ENCODE assay signal across 9 cellular contexts in genomic region chr2:18559531-18559930, GRCh38. TPM values are rescaled to one million over a fixed set of nuclear protein-coding genes. Genes with fewer than 3 reads are reported as not detected.
DNase-seq lines count a peak whose midpoint lies in the region; ATAC-seq and TF ChIP-seq lines count a peak whose summit lies in the region.
"Had no signal": no experiment of that assay in that cellular context is flagged by ENCODE, and none has a peak within 500 bp of the region (broad histone marks: within the 10 kb centered on the region; RNA-seq: fewer than 3 reads in every experiment).

No MANE protein-coding gene starts in this region.

- POLR2A ChIA-PET in naive thymus-derived CD4-positive, alpha-beta T cell (lab: Charles Lee) = interaction anchor here (0.7 to 2.0 kb wide), 9 partner anchors 10 to 1792 kb away, joined by 3 to 15 read pairs (median 4); partner anchors contain the start of gene TTC32

- H3K27ac ChIP-seq in colonic mucosa = peak overlapping the region; percentile 96
- H3K27ac ChIP-seq in naive thymus-derived CD4-positive, alpha-beta T cell (ENCODE audit: low read depth, low read length) = peak overlapping the region; percentile 94

- H3K4me3 Mint-ChIP-seq in naive thymus-derived CD4-positive, alpha-beta T cell = peak overlapping the region; percentile 86 to 96 (median 90)

- peaks cover 19 to 70% (median 59%) of the 10 kb centered on the region in 7 donors for H3K4me1 Mint-ChIP-seq in naive thymus-derived CD4-positive, alpha-beta T cell

- H3K27me3 Mint-ChIP-seq in naive thymus-derived CD4-positive, alpha-beta T cell = no peaks in the 10 kb centered on the region

- H3K9me3 ChIP-seq in MG63 (peaks cover 4% of the 10 kb centered on the region; the same call in 1 of the 2 replicates), colonic mucosa (no peaks in the 10 kb centered on the region)
- H3K9me3 ChIP-seq in naive thymus-derived CD4-positive, alpha-beta T cell (ENCODE audit: control insufficient read depth in 2 of 3, low read length in 3 of 3) = peaks cover 0 to 4% (median 0%) of the 10 kb centered on the region in 3 experiments

- peaks cover 23% of the 10 kb centered on the region for H3K36me3 ChIP-seq in MG63
- no peaks in the 10 kb centered on the region for H3K36me3 ChIP-seq in colonic mucosa
- H3K36me3 ChIP-seq in naive thymus-derived CD4-positive, alpha-beta T cell (ENCODE audit: control insufficient read depth in 2 of 3, insufficient read depth in 3 of 3, low read length in 3 of 3) = peaks cover 0 to 14% (median 1%) of the 10 kb centered on the region in 3 experiments

- H3K36me3 Mint-ChIP-seq in naive thymus-derived CD4-positive, alpha-beta T cell = peaks cover 7 to 44% (median 29%) of the 10 kb centered on the region in 5 donors

- TF ChIP-seq CTCF in GM12865 (IDR thresholded peaks at IDR 0.05; ENCODE audit: insufficient read depth, low read depth, low read length, missing control alignments) (no peak), colonic mucosa (IDR thresholded peaks at IDR 0.05) (no peak)

- ATAC-seq in naive thymus-derived CD4-positive, alpha-beta T cell = no peak

- no peak for DNase-seq in GM12865 (ENCODE audit: low read depth)
- no peak for DNase-seq in MG63
- DNase-seq in colonic mucosa = peak; percentile 22
- DNase-seq in naive thymus-derived CD4-positive, alpha-beta T cell = no peak
- no peak for DNase-seq in NCI-H2196 treated with DMSO at 0.1 percent for 48 hours (lab: John Stamatoyannopoulos, UW; ENCODE audit: unreplicated experiment)
- DNase-seq in NCI-H128 (lab: John Stamatoyannopoulos, UW; ENCODE audit: unreplicated experiment) = no peak
- DNase-seq in GF-D8 (lab: John Stamatoyannopoulos, UW) = no peak
- DNase-seq in NCI-H187 treated with DMSO at 0.1 percent for 48 hours (lab: John Stamatoyannopoulos, UW) = no peak

- no peaks in the 10 kb centered on the region for H3K4me1 ChIP-seq in colonic mucosa
- H3K4me1 ChIP-seq in naive thymus-derived CD4-positive, alpha-beta T cell (ENCODE audit: control insufficient read depth in 2 of 2, insufficient read depth in 2 of 2, low read length in 2 of 2) = peaks cover 6 to 16% of the 10 kb centered on the region in 2 donors

- H3K27me3 ChIP-seq in MG63 (no peaks in the 10 kb centered on the region), colonic mucosa (no peaks in the 10 kb centered on the region)
- H3K27me3 ChIP-seq in naive thymus-derived CD4-positive, alpha-beta T cell (ENCODE audit: control insufficient read depth in 2 of 2, insufficient read depth in 2 of 2, low read length in 2 of 2) = no peaks in the 10 kb centered on the region

- H3K4me3 ChIP-seq in GM12865 (ENCODE audit: low read depth, low read length) = peak overlapping the region; percentile 64
- H3K4me3 ChIP-seq in MG63 = peak overlapping the region; percentile 80
- peak overlapping the region; percentile 90 for H3K4me3 ChIP-seq in colonic mucosa
- peak overlapping the region; percentile 71 for H3K4me3 ChIP-seq in naive thymus-derived CD4-positive, alpha-beta T cell (ENCODE audit: low read length)

- peaks cover 0 to 7% (median 1%) of the 10 kb centered on the region in 11 donors for H3K9me3 Mint-ChIP-seq in naive thymus-derived CD4-positive, alpha-beta T cell

- intact Hi-C loops in colonic mucosa (cut with DNase I) = no loop called here
- intact Hi-C loops in naive thymus-derived CD4-positive, alpha-beta T cell (cut with micrococcal nuclease) = loop anchor here (2.0 to 5.0 kb wide), 2 partner anchors 15 to 913 kb away; no protein-coding TSS in a partner anchor

- H3K9ac ChIP-seq in colonic mucosa (ENCODE audit: low read depth in 2 of 2, low read length in 2 of 2) = peak overlapping the region; percentile 66 to 91

- CTCF ChIA-PET in naive thymus-derived CD4-positive, alpha-beta T cell (lab: Charles Lee) = no interaction called here

- H3K27ac Mint-ChIP-seq in naive thymus-derived CD4-positive, alpha-beta T cell = peak overlapping the region; percentile 92 to 98 (median 95)

RNA-seq across cellular contexts. Expression of gene RDH14, which starts 0.9 kb away (rescaled TPM):
- total RNA-seq in MG63 (2014; rRNA removed; shearing (Covaris generic); ENCODE audit: low replicate concordance) = 29.1 and 34.6 TPM in 2 replicates
- 10 to 100 TPM; 20.2 to 23.8 TPM for total RNA-seq in colonic mucosa
- total RNA-seq in naive thymus-derived CD4-positive, alpha-beta T cell = 10 to 100 TPM in 4 of 5 experiments, 1 to 10 TPM in 1; 9.4 to 20.9 (median 14.9) TPM
- 10 to 100 TPM; 38.9 to 54.8 TPM for polyA plus RNA-seq in naive thymus-derived CD4-positive, alpha-beta T cell

RNA-seq across cellular contexts. Expression of gene NT5C1B, which starts 29.8 kb away (rescaled TPM):
- not detected in 2 replicates for total RNA-seq in MG63 (2014; rRNA removed; shearing (Covaris generic); ENCODE audit: low replicate concordance)
- not detected for total RNA-seq in colonic mucosa
- total RNA-seq in naive thymus-derived CD4-positive, alpha-beta T cell = not detected
- polyA plus RNA-seq in naive thymus-derived CD4-positive, alpha-beta T cell = under 1 TPM; 0.39 to 0.50 TPM
- total RNA-seq: T-helper 1 cell treated with Interleukin-12 subunit alpha and Interleukin-12 subunit beta and Interleukin-4 antibody, amounts not matched to agents 30 ng/mL and 1 ng/mL, for 36 hours had no signal
